8 cellular contexts compared by ENCODE assay signal in the genomic region with DNA sequence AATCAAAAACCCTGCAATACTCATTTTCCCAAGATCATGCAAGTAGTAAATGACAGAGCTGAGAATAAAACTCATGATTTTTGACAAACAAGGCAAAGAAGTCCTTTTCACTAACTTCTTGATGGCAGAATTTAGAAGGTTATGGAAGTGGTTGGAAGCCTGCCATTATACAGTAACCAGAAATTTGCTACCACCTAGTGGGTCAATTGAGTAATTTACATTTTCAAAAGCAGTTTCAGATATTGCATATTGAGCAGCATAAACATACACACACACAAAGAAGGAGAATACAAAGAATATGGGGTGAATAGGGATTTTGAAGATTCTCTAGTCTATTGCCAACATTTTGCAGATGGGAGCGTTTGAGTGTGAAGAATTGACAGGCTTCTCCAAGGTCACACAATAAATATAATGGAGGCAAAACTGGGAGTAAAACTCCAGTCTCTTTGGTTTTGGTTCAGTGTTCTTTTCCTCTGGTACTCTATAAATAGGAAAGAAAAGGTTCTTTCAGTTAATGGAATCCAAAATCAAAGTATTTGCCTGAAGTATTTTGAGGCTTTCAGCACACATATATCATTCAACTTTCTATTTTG.
A peak's percentile ranks its signal among the peaks of the same experiment; 100 is the strongest.
DNase-seq lines count a peak whose midpoint lies in the region; ATAC-seq, FAIRE-seq and TF ChIP-seq lines count a peak whose summit lies in the region.

No MANE protein-coding gene starts in this region.

- intact Hi-C loops in ascending aorta (cut with DNase I) (loop anchor here (2.0 to 10.0 kb wide), 3 partner anchors 483 to 1109 kb away; no protein-coding TSS in a partner anchor), kidney (cut with DNase I) (no loop called here)

- no peaks in the 10 kb centered on the region for H3K27me3 ChIP-seq in ascending aorta

- H3K4me3 ChIP-seq in ascending aorta (no peak overlapping the region), kidney (ENCODE audit: low read length in 2 of 2) (no peak overlapping the region)

- POLR2A ChIA-PET in HEK293T (lab: Yijun Ruan, JAX), result no interaction called here

- FAIRE-seq in kidney (lab: Jason Lieb, UNC) (peak; percentile 68), urothelium cell line (lab: Jason Lieb, UNC) (no peak)

- peak; percentile 41 to 64 (median 49) for TF ChIP-seq CTCF in ascending aorta (IDR thresholded peaks at IDR 0.05)
- peak; percentile 60 for TF ChIP-seq CTCF in kidney (IDR thresholded peaks at IDR 0.05; ENCODE audit: borderline replicate concordance, extremely low read depth, insufficient read depth)

- DNase-seq in NCI-H2081 (lab: John Stamatoyannopoulos, UW), result peak; percentile 12 to 13
- DNase-seq in NCI-H2081 treated with DMSO at 0.1 percent for 48 hours (lab: John Stamatoyannopoulos, UW), result no peak
- DNase-seq in HEK293T (ENCODE audit: extremely low spot score), result peak; percentile 13
- DNase-seq in NCI-H1694 treated with DMSO at 0.1 percent for 48 hours (lab: John Stamatoyannopoulos, UW), result peak; percentile 49
- no peak for DNase-seq in ascending aorta (ENCODE audit: low spot score in 2 of 2)
- no peak for DNase-seq in kidney
- peak; percentile 18 for DNase-seq in urothelium cell line (ENCODE audit: low spot score)

- ATAC-seq in HG03342 (IDR thresholded peaks at IDR 0.05; ENCODE audit: unreplicated experiment), result no peak

- no peak overlapping the region for H3K9ac ChIP-seq in kidney (ENCODE audit: low read length in 2 of 2)

- no peaks in the 10 kb centered on the region for H3K9me3 ChIP-seq in ascending aorta
- H3K9me3 ChIP-seq in kidney (ENCODE audit: control insufficient read depth in 1 of 2, low read length in 2 of 2), result no peaks in the 10 kb centered on the region

- H3K36me3 ChIP-seq in ascending aorta, result no peaks in the 10 kb centered on the region
- no peaks in the 10 kb centered on the region for H3K36me3 ChIP-seq in kidney (ENCODE audit: control insufficient read depth in 1 of 2, insufficient read depth in 2 of 2, low read length in 2 of 2)

- H3K4me1 ChIP-seq in ascending aorta (no peaks in the 10 kb centered on the region), kidney (ENCODE audit: control insufficient read depth in 1 of 2, insufficient read depth in 1 of 2, low read depth in 1 of 2, low read length in 2 of 2) (no peaks in the 10 kb centered on the region)

- CTCF ChIA-PET in HEK293T (lab: Yijun Ruan, JAX), result interaction anchor here (0.6 kb wide), 1 partner anchor 1425 kb away, joined by 3 read pairs; no protein-coding TSS in a partner anchor

- H3K27ac ChIP-seq in ascending aorta (no peak overlapping the region), kidney (ENCODE audit: low read depth in 2 of 2, low read length in 2 of 2) (no peak overlapping the region)

TF ChIP-seq in HEK293T, 16 proteins besides CTCF, POLR2A, EP300 and RAD21:
- no peak for TF ChIP-seq HDGF (IDR thresholded peaks at IDR 0.05; ENCODE audit: borderline replicate concordance)

Comparison
In these comparisons a context has a peak if more than half of its experiments do, and no peak if none do; other contexts are left out.
1. DNase-seq: peak in NCI-H2081 (2 of 2), HEK293T (single experiment), NCI-H1694 treated with DMSO at 0.1 percent for 48 hours (single experiment) and urothelium cell line (single experiment); none in NCI-H2081 treated with DMSO at 0.1 percent for 48 hours (single experiment), ascending aorta (0 of 2) and kidney (single experiment).